ENCODE assay signal across 22 cellular contexts in genomic region chr5:168777651-168778050, GRCh38.
"Had no signal": no experiment of that assay in that cellular context is flagged by ENCODE, and none has a peak within 500 bp of the region (broad histone marks: within the 10 kb centered on the region; RNA-seq: fewer than 3 reads in every experiment).

No MANE protein-coding gene starts in this region.

- H3K9me3 ChIP-seq: neutrophil, pancreas, prostate gland, right lobe of liver, sigmoid colon, stomach, thoracic aorta, thyroid gland, tibial nerve, upper lobe of left lung, vagina had no signal

- H3K4me3 ChIP-seq: pancreas, prostate gland, right lobe of liver, sigmoid colon, stomach, thoracic aorta, thyroid gland, tibial nerve, upper lobe of left lung, vagina had no signal

- H3K36me3 ChIP-seq: neutrophil, pancreas, prostate gland, right lobe of liver, upper lobe of left lung, vagina had no signal

- H3K4me1 ChIP-seq: pancreas, prostate gland, right lobe of liver, sigmoid colon, stomach, tibial nerve, upper lobe of left lung, vagina had no signal

- H3K27ac ChIP-seq: neutrophil, pancreas, prostate gland, right lobe of liver, sigmoid colon, stomach, thoracic aorta, thyroid gland, tibial nerve, upper lobe of left lung, vagina had no signal

- H3K27me3 ChIP-seq: neutrophil, pancreas, right lobe of liver, sigmoid colon, stomach, thyroid gland, tibial nerve, upper lobe of left lung, vagina had no signal

- DNase-seq: natural killer cell; nucleus accumbens; pancreas; retina; right lobe of liver; sigmoid colon; small intestine; stimulated activated CD4-positive, alpha-beta T cell treated with anti-CD3 and anti-CD28 coated beads, Interleukin-15, amount 100 ng/mL, for 24 hours; stimulated activated CD4-positive, alpha-beta T cell treated with anti-CD3 and anti-CD28 coated beads, Interleukin-2, amount 100 ng/mL, for 24 hours; stimulated activated CD4-positive, alpha-beta T cell treated with anti-CD3 and anti-CD28 coated beads, Interleukin-2, amount 100 ng/mL, for 48 hours; stimulated activated CD4-positive, alpha-beta T cell treated with anti-CD3 and anti-CD28 coated beads, Interleukin-4, amount 100 ng/mL, for 24 hours; stimulated activated naive B cell treated with anti-CD40 and anti-IgM and Interleukin-4, amounts not matched to agents 10 μg/mL and 1 μg/mL and 100 μg/mL, for 72 hours; stimulated activated naive CD4-positive, alpha-beta T cell treated with Interleukin-2 at 50 U/mL for 16 hours; stomach; thyroid gland; trophoblast cell; upper lobe of left lung had no signal
